26 cellular contexts compared by ENCODE assay signal in genomic region chr5:72041643-72042042, GRCh38.
"Had no signal": no experiment of that assay in that cellular context is flagged by ENCODE, and none has a peak within 500 bp of the region (broad histone marks: within the 10 kb centered on the region; RNA-seq: fewer than 3 reads in every experiment).

No MANE protein-coding gene starts in this region.

- H3K36me3 ChIP-seq: WERI-Rb-1 had no signal

- DNase-seq: activated CD4-positive, alpha-beta memory T cell treated with anti-CD3 and anti-CD28 coated beads, Interleukin-2, amount 10 ng/mL, durations not matched to agents 7 days and 5 days; activated CD4-positive, alpha-beta T cell treated with anti-CD3 and anti-CD28 coated beads for 1 hour; activated CD4-positive, alpha-beta T cell treated with anti-CD3 and anti-CD28 coated beads for 48 hours; activated CD4-positive, CD25-positive, alpha-beta regulatory T cell; activated CD8-positive, alpha-beta memory T cell treated with anti-CD3 and anti-CD28 coated beads for 24 hours; activated CD8-positive, alpha-beta memory T cell treated with anti-CD3 and anti-CD28 coated beads, Interleukin-2, amount 10 ng/mL, durations not matched to agents 7 days and 5 days; activated CD8-positive, alpha-beta memory T cell treated with anti-CD3 and anti-CD28 coated beads, Interleukin-2, amount 50 U/mL, for 48 hours; activated effector memory CD4-positive, alpha-beta T cell treated with Interleukin-2 at 50 U/mL for 16 hours; activated naive CD4-positive, alpha-beta T cell treated with anti-CD3 and anti-CD28 coated beads, Interleukin-2, amount 10 ng/mL, durations not matched to agents 7 days and 5 days; activated naive CD8-positive, alpha-beta T cell treated with anti-CD3 and anti-CD28 coated beads, Interleukin-2, amount 50 U/mL, for 24 hours; activated T-cell treated with anti-CD3 and anti-CD28 coated beads, Interleukin-2, amount 50 U/mL, for 48 hours; anterior cingulate cortex; NCI-H1105; NCI-H1417 treated with DMSO at 0.1 percent for 48 hours; NCI-H187 treated with DMSO at 0.1 percent for 48 hours; NCI-H226; NCI-H446 treated with DMSO at 0.1 percent for 48 hours; NCI-H524; NCI-H82; SIG-M5; T-cell; T-helper 17 cell; T-helper 9 cell; WERI-Rb-1 had no signal

- H3K27ac ChIP-seq: WERI-Rb-1 had no signal

- ATAC-seq: activated CD8-positive, alpha-beta memory T cell treated with anti-CD3 and anti-CD28 coated beads, Interleukin-2, amount 10 ng/mL, durations not matched to agents 7 days and 5 days; activated naive CD8-positive, alpha-beta T cell treated with anti-CD3 and anti-CD28 coated beads, Interleukin-2, amount 50 U/mL, for 24 hours; Panc1; SK-N-SH treated with all-trans-retinoic acid at 6 μM for 48 hours; T-cell; T-helper 17 cell had no signal
